12 cellular contexts compared by ENCODE assay signal in the genomic region with DNA sequence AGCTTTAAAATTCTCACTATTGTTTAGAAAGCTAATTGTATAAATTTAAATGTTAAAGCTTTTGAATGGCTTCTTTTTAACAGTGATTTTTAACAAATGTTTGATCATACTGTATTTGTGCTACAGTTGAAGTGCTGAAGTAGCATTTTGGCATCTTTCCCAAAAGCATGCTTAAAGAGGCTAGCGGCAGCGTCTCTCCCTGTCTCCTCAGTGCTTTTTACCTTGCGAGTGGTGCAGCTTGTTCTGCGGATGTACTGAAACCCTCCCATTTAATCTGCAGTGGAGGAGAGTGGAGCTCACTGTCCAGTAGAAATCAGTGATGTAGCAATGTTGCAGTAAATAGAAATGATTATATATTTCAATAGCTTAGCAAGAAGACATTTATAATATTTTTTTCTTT. TPM values are rescaled to one million over a fixed set of nuclear protein-coding genes. Genes with fewer than 3 reads are reported as not detected.
A peak's percentile ranks its signal among the peaks of the same experiment; 100 is the strongest.
DNase-seq lines count a peak whose midpoint lies in the region; ATAC-seq and TF ChIP-seq lines count a peak whose summit lies in the region.
"Had no signal": no experiment of that assay in that cellular context is flagged by ENCODE, and none has a peak within 500 bp of the region (broad histone marks: within the 10 kb centered on the region; RNA-seq: fewer than 3 reads in every experiment).

No MANE protein-coding gene starts in this region.

- H3K4me1 Mint-ChIP-seq in brain (peaks cover 36% of the 10 kb centered on the region), mesothelial cell of epicardium (peaks cover 18% of the 10 kb centered on the region), T-cell (no peaks in the 10 kb centered on the region)
- H3K4me1 Mint-ChIP-seq: activated naive CD4-positive, alpha-beta T cell treated with anti-CD3 and anti-CD28 coated beads, Interleukin-2, amount 10 ng/mL, durations not matched to agents 7 days and 5 days had no signal

- H3K36me3 Mint-ChIP-seq in brain (no peaks in the 10 kb centered on the region), mesothelial cell of epicardium (no peaks in the 10 kb centered on the region), T-cell (no peaks in the 10 kb centered on the region)
- H3K36me3 Mint-ChIP-seq: activated naive CD4-positive, alpha-beta T cell treated with anti-CD3 and anti-CD28 coated beads, Interleukin-2, amount 10 ng/mL, durations not matched to agents 7 days and 5 days had no signal

- ATAC-seq in HG02870 (IDR thresholded peaks at IDR 0.05; ENCODE audit: unreplicated experiment) (no peak), GM19035 (IDR thresholded peaks at IDR 0.05; ENCODE audit: unreplicated experiment) (no peak), T-cell (replicated peaks in 1 of 4) (no peak)

- CTCF ChIA-PET in T-cell (lab: Charles Lee) = no interaction called here

- DNase-seq in NCI-H1092 treated with DMSO at 0.1 percent for 48 hours (lab: John Stamatoyannopoulos, UW) = peak; percentile 83
- peak; percentile 51 for DNase-seq in NCI-H2227 (lab: John Stamatoyannopoulos, UW; ENCODE audit: unreplicated experiment)
- no peak for DNase-seq in mesothelial cell of epicardium (ENCODE audit: low spot score in 2 of 2, unreplicated experiment in 2 of 2)
- DNase-seq in ureter (ENCODE audit: low spot score) = no peak
- no peak for DNase-seq in T-cell
- DNase-seq: activated naive CD4-positive, alpha-beta T cell treated with anti-CD3 and anti-CD28 coated beads, Interleukin-2, amount 10 ng/mL, durations not matched to agents 7 days and 5 days; colonic mucosa; kidney glomerular epithelial cell; small intestine had no signal

- H3K27ac Mint-ChIP-seq in brain = peak overlapping the region in 2 of 5 experiments; percentile 19 to 75
- peak overlapping the region; percentile 5 for H3K27ac Mint-ChIP-seq in mesothelial cell of epicardium
- no peak overlapping the region for H3K27ac Mint-ChIP-seq in T-cell
- H3K27ac Mint-ChIP-seq: activated naive CD4-positive, alpha-beta T cell treated with anti-CD3 and anti-CD28 coated beads, Interleukin-2, amount 10 ng/mL, durations not matched to agents 7 days and 5 days had no signal

- POLR2A ChIA-PET in T-cell (lab: Charles Lee) = no interaction called here

- H3K27me3 Mint-ChIP-seq in brain (no peaks in the 10 kb centered on the region), mesothelial cell of epicardium (ENCODE audit: low read depth) (no peaks in the 10 kb centered on the region), T-cell (peaks cover 0 to 8% of the 10 kb centered on the region in 2 donors)

- H3K4me3 Mint-ChIP-seq in brain (peak overlapping the region in 4 of 5 experiments; percentile 45 to 79 (median 58)), mesothelial cell of epicardium (peak overlapping the region; percentile 45), T-cell (no peak overlapping the region)
- H3K4me3 Mint-ChIP-seq: activated naive CD4-positive, alpha-beta T cell treated with anti-CD3 and anti-CD28 coated beads, Interleukin-2, amount 10 ng/mL, durations not matched to agents 7 days and 5 days had no signal

- H3K9me3 Mint-ChIP-seq in brain = no peaks in the 10 kb centered on the region
- H3K9me3 Mint-ChIP-seq in mesothelial cell of epicardium = no peaks in the 10 kb centered on the region
- H3K9me3 Mint-ChIP-seq in T-cell = no peaks in the 10 kb centered on the region
- H3K9me3 Mint-ChIP-seq: activated naive CD4-positive, alpha-beta T cell treated with anti-CD3 and anti-CD28 coated beads, Interleukin-2, amount 10 ng/mL, durations not matched to agents 7 days and 5 days had no signal

- TF ChIP-seq CTCF in brain (conservative IDR thresholded peaks at IDR 0.05) (no peak), mesothelial cell of epicardium (IDR thresholded peaks at IDR 0.05; ENCODE audit: unreplicated experiment) (no peak)

RNA-seq across cellular contexts. Expression of gene LRRC49, which starts 43.7 kb away (rescaled TPM):
- polyA plus RNA-seq in brain (ENCODE audit: insufficient read depth, low read depth, low replicate concordance) = 13.8 TPM
- total RNA-seq in mesothelial cell of epicardium (21.2 to 25.5 TPM (median 24.2 TPM) in 3 replicates), ureter (28.1 TPM), T-cell (under 1 TPM in 4 of 5 donors, not detected in 1; 0.16 to 0.77 (median 0.51) TPM)

RNA-seq across cellular contexts. Expression of gene THAP10, which starts 44.1 kb away (rescaled TPM):
- polyA plus RNA-seq in brain (ENCODE audit: insufficient read depth, low read depth, low replicate concordance) = 5.5 TPM
- total RNA-seq in mesothelial cell of epicardium (2.3 to 3.6 TPM (median 2.9 TPM) in 3 replicates), ureter (3.8 TPM), T-cell (under 1 TPM in 2 of 5 donors, not detected in 3; 0.33 TPM)

Comparison
In these comparisons a context has a peak if more than half of its experiments do, and no peak if none do; other contexts are left out.
1. DNase-seq: peak in NCI-H1092 treated with DMSO at 0.1 percent for 48 hours (single experiment) and NCI-H2227 (single experiment); none in mesothelial cell of epicardium (0 of 2), ureter (single experiment) and T-cell (0 of 34).
2. H3K4me3 Mint-ChIP-seq: peak in brain (4 of 5) and mesothelial cell of epicardium (single experiment); none in T-cell (0 of 3).
3. RNA of gene LRRC49, which starts 43.7 kb away (total RNA-seq): 28.1 TPM in ureter (single experiment) and 21.2 to 25.5 TPM in mesothelial cell of epicardium; 0.16 to 0.77 TPM in T-cell; every median in the first group is over 10 times any median in the second.